10 cellular contexts compared by ENCODE assay signal in genomic region chr11:18329196-18329870, GRCh38. TPM values are rescaled to one million over a fixed set of nuclear protein-coding genes. Genes with fewer than 3 reads are reported as not detected.
DNase-seq lines count a peak whose midpoint lies in the region; ATAC-seq and TF ChIP-seq lines count a peak whose summit lies in the region.
"Had no signal": no experiment of that assay in that cellular context is flagged by ENCODE, and none has a peak within 500 bp of the region (broad histone marks: within the 10 kb centered on the region; RNA-seq: fewer than 3 reads in every experiment).

No MANE protein-coding gene starts in this region.

- peak overlapping the region; percentile 40 for H3K4me3 Mint-ChIP-seq in activated CD4-positive, alpha-beta T cell treated with anti-CD3 and anti-CD28 coated beads, Interleukin-2, amount 10 ng/mL, durations not matched to agents 24 days and 14 days
- H3K4me3 Mint-ChIP-seq in activated CD4-positive, alpha-beta memory T cell treated with anti-CD3 and anti-CD28 coated beads, Interleukin-2, amount 10 ng/mL, durations not matched to agents 7 days and 5 days = peak overlapping the region; percentile 1

- H3K4me1 Mint-ChIP-seq in activated CD4-positive, alpha-beta T cell treated with anti-CD3 and anti-CD28 coated beads, Interleukin-2, amount 10 ng/mL, durations not matched to agents 24 days and 14 days = peaks cover 50% of the 10 kb centered on the region
- H3K4me1 Mint-ChIP-seq in activated CD4-positive, alpha-beta memory T cell treated with anti-CD3 and anti-CD28 coated beads, Interleukin-2, amount 10 ng/mL, durations not matched to agents 7 days and 5 days = peaks cover 70% of the 10 kb centered on the region

- H3K4me3 ChIP-seq in smooth muscle cell = no peak overlapping the region
- no peak overlapping the region for H3K4me3 ChIP-seq in psoas muscle

- peak overlapping the region; percentile 78 for H3K27ac Mint-ChIP-seq in activated CD4-positive, alpha-beta T cell treated with anti-CD3 and anti-CD28 coated beads, Interleukin-2, amount 10 ng/mL, durations not matched to agents 24 days and 14 days
- H3K27ac Mint-ChIP-seq in activated CD4-positive, alpha-beta memory T cell treated with anti-CD3 and anti-CD28 coated beads, Interleukin-2, amount 10 ng/mL, durations not matched to agents 7 days and 5 days = peak overlapping the region; percentile 65

- H2AFZ ChIP-seq in smooth muscle cell (ENCODE audit: low read depth) = no peak overlapping the region

- WGBS in smooth muscle cell (ENCODE audit: low lambda C conversion rate) = 85% methylated on average over 5 of the region's 5 CpGs
- WGBS in psoas muscle, 3 donors = 80 to 83% (median 82%) methylated on average over 5 of the region's 5 CpGs

- H3K36me3 ChIP-seq in smooth muscle cell (ENCODE audit: low read depth) (peaks cover 15% of the 10 kb centered on the region), psoas muscle (ENCODE audit: insufficient read depth in 1 of 2, low read depth in 1 of 2) (peaks cover 7 to 82% of the 10 kb centered on the region in 2 donors)

- no peak overlapping the region for H3K9ac ChIP-seq in smooth muscle cell (ENCODE audit: low read depth)

- H3K4me2 ChIP-seq in smooth muscle cell = no peak overlapping the region

- ATAC-seq in HG02938 (IDR thresholded peaks at IDR 0.05; ENCODE audit: unreplicated experiment) = peak; percentile 60
- no peak for ATAC-seq in psoas muscle

- TF ChIP-seq CTCF in smooth muscle cell (IDR thresholded peaks at IDR 0.05; ENCODE audit: borderline replicate concordance, insufficient read depth, poor library complexity, severe bottlenecking) (no peak), psoas muscle (IDR thresholded peaks at IDR 0.05) (no peak)

- H3K27me3 ChIP-seq in smooth muscle cell (ENCODE audit: low read depth) (no peaks in the 10 kb centered on the region), psoas muscle (ENCODE audit: insufficient read depth in 3 of 3, low read length in 2 of 3) (no peaks in the 10 kb centered on the region)

- peak; percentile 48 for DNase-seq in activated CD4-positive, alpha-beta T cell treated with anti-CD3 and anti-CD28 coated beads, Interleukin-2, amount 10 ng/mL, durations not matched to agents 24 days and 14 days
- DNase-seq in activated CD4-positive, alpha-beta T cell treated with anti-CD3 and anti-CD28 coated beads for 1 hour = no peak
- DNase-seq in activated CD4-positive, alpha-beta memory T cell treated with anti-CD3 and anti-CD28 coated beads, Interleukin-2, amount 10 ng/mL, durations not matched to agents 7 days and 5 days = no peak
- DNase-seq in smooth muscle cell (lab: John Stamatoyannopoulos, UW; ENCODE audit: unreplicated experiment) = no peak
- no peak for DNase-seq in NAMALWA (ENCODE audit: low spot score)
- DNase-seq in RKO (ENCODE audit: low spot score) = no peak
- no peak for DNase-seq in psoas muscle
- DNase-seq: activated CD4-positive, alpha-beta T cell treated with anti-CD3 and anti-CD28 coated beads, Interleukin-2, amount 50 U/mL, for 48 hours; NCI-H1694 had no signal

- no peaks in the 10 kb centered on the region for H3K9me3 Mint-ChIP-seq in activated CD4-positive, alpha-beta T cell treated with anti-CD3 and anti-CD28 coated beads, Interleukin-2, amount 10 ng/mL, durations not matched to agents 24 days and 14 days
- H3K9me3 Mint-ChIP-seq in activated CD4-positive, alpha-beta memory T cell treated with anti-CD3 and anti-CD28 coated beads, Interleukin-2, amount 10 ng/mL, durations not matched to agents 7 days and 5 days = no peaks in the 10 kb centered on the region

- peaks cover 55% of the 10 kb centered on the region for H3K36me3 Mint-ChIP-seq in activated CD4-positive, alpha-beta T cell treated with anti-CD3 and anti-CD28 coated beads, Interleukin-2, amount 10 ng/mL, durations not matched to agents 24 days and 14 days (ENCODE audit: low read depth)
- peaks cover 63% of the 10 kb centered on the region for H3K36me3 Mint-ChIP-seq in activated CD4-positive, alpha-beta memory T cell treated with anti-CD3 and anti-CD28 coated beads, Interleukin-2, amount 10 ng/mL, durations not matched to agents 7 days and 5 days (ENCODE audit: low read depth)

- peaks cover 23% of the 10 kb centered on the region for H4K20me1 ChIP-seq in smooth muscle cell (ENCODE audit: low read depth)

- peaks cover 77% of the 10 kb centered on the region for H3K79me2 ChIP-seq in smooth muscle cell (ENCODE audit: low read depth)

- H3K9me3 ChIP-seq in smooth muscle cell (replicated peaks; ENCODE audit: low read depth) (no peaks in the 10 kb centered on the region), psoas muscle (no peaks in the 10 kb centered on the region)

- no peaks in the 10 kb centered on the region for H3F3A ChIP-seq in smooth muscle cell (ENCODE audit: low read depth)

- intact Hi-C loops in activated CD4-positive, alpha-beta T cell treated with anti-CD3 and anti-CD28 coated beads, Interleukin-2, amount 10 ng/mL, durations not matched to agents 24 days and 14 days (cut with micrococcal nuclease) = no loop called here
- intact Hi-C loops in psoas muscle (cut with DNase I) = loop anchor here (10.0 kb wide), 2 partner anchors 195 to 1595 kb away; partner anchors contain the start of genes C11orf58 (in 1 of the 2) and TSG101 (in 1 of the 2)

- POLR2A ChIA-PET in activated CD4-positive, alpha-beta memory T cell treated with anti-CD3 and anti-CD28 coated beads, Interleukin-2, amount 10 ng/mL, durations not matched to agents 7 days and 5 days (lab: Charles Lee) = interaction anchor here (3.6 kb wide), 1 partner anchor 65 kb away, joined by 16 read pairs; the partner anchor contains the start of gene LDHA

- CTCF ChIA-PET in activated CD4-positive, alpha-beta memory T cell treated with anti-CD3 and anti-CD28 coated beads, Interleukin-2, amount 10 ng/mL, durations not matched to agents 7 days and 5 days (lab: Charles Lee) = no interaction called here

- H3K27ac ChIP-seq in smooth muscle cell (ENCODE audit: low read depth) (peak overlapping the region; percentile 7), psoas muscle (no peak overlapping the region)

- H3K27me3 Mint-ChIP-seq in activated CD4-positive, alpha-beta T cell treated with anti-CD3 and anti-CD28 coated beads, Interleukin-2, amount 10 ng/mL, durations not matched to agents 24 days and 14 days = no peaks in the 10 kb centered on the region
- H3K27me3 Mint-ChIP-seq in activated CD4-positive, alpha-beta memory T cell treated with anti-CD3 and anti-CD28 coated beads, Interleukin-2, amount 10 ng/mL, durations not matched to agents 7 days and 5 days = no peaks in the 10 kb centered on the region

- H3K4me1 ChIP-seq in smooth muscle cell (ENCODE audit: low read depth) (no peaks in the 10 kb centered on the region), psoas muscle (peaks cover 8% of the 10 kb centered on the region)

RNA-seq across cellular contexts. Expression of gene GTF2H1, which starts 7.0 kb away (rescaled TPM):
- total RNA-seq in activated CD4-positive, alpha-beta T cell treated with anti-CD3 and anti-CD28 coated beads, Interleukin-2, amount 10 ng/mL, durations not matched to agents 24 days and 14 days = 54.6 and 55.7 TPM in 2 replicates
- total RNA-seq in activated CD4-positive, alpha-beta memory T cell treated with anti-CD3 and anti-CD28 coated beads, Interleukin-2, amount 10 ng/mL, durations not matched to agents 7 days and 5 days = 10 to 100 TPM; 47.0 to 48.2 TPM
- total RNA-seq in smooth muscle cell (47.2 and 47.8 TPM in 2 replicates), psoas muscle (10 to 100 TPM; 14.5 to 25.2 (median 19.4) TPM)
- polyA plus RNA-seq in smooth muscle cell (22.0 and 28.3 TPM in 2 replicates), psoas muscle (10 to 100 TPM; 15.5 to 39.2 (median 38.5) TPM)

RNA-seq across cellular contexts. Expression of gene HPS5, which starts 7.4 kb away (rescaled TPM):
- 20.5 and 24.5 TPM in 2 replicates for total RNA-seq in activated CD4-positive, alpha-beta T cell treated with anti-CD3 and anti-CD28 coated beads, Interleukin-2, amount 10 ng/mL, durations not matched to agents 24 days and 14 days
- total RNA-seq in activated CD4-positive, alpha-beta memory T cell treated with anti-CD3 and anti-CD28 coated beads, Interleukin-2, amount 10 ng/mL, durations not matched to agents 7 days and 5 days = 10 to 100 TPM; 20.3 to 22.6 TPM
- 13.1 and 20.2 TPM in 2 replicates for total RNA-seq in smooth muscle cell
- 5.5 and 7.4 TPM in 2 replicates for polyA plus RNA-seq in smooth muscle cell
- total RNA-seq in psoas muscle = 10 to 100 TPM in 1 of 4 donors, 1 to 10 TPM in 3; 7.0 to 11.9 (median 8.8) TPM
- 10 to 100 TPM in 1 of 3 donors, 1 to 10 TPM in 2; 4.9 to 11.3 (median 9.9) TPM for polyA plus RNA-seq in psoas muscle
